ENCODE assay signal across 20 cellular contexts in genomic region chr13:46388308-46388707, GRCh38. TPM values are rescaled to one million over a fixed set of nuclear protein-coding genes. Genes with fewer than 3 reads are reported as not detected.
DNase-seq lines count a peak whose midpoint lies in the region; ATAC-seq, FAIRE-seq and TF ChIP-seq lines count a peak whose summit lies in the region.
"Had no signal": no experiment of that assay in that cellular context is flagged by ENCODE, and none has a peak within 500 bp of the region (broad histone marks: within the 10 kb centered on the region; RNA-seq: fewer than 3 reads in every experiment).

No MANE protein-coding gene starts in this region.

- no peak overlapping the region for H3K27ac Mint-ChIP-seq in mesothelial cell of epicardium
- H3K27ac Mint-ChIP-seq: immature natural killer cell had no signal

- in situ Hi-C loops in HepG2 (cut with HindIII; ENCODE audit: extremely low pct_ligation_motif_present, low pct_unique_long_range_greater_than_20kb) = no loop called here

- CTCF ChIA-PET in HepG2 (lab: Yijun Ruan, JAX; ENCODE audit: low intra/inter-chr PET ratio, low total read pairs) = no interaction called here
- CTCF ChIA-PET in OCI-LY7 (lab: Charles Lee; ENCODE audit: unreplicated experiment) = interaction anchor here (1.2 kb wide), 1 partner anchor 15 kb away, joined by 3 read pairs; no protein-coding TSS in a partner anchor

- H3K4me1 ChIP-seq in HepG2 (ENCODE audit: insufficient read depth, low read length) = peaks cover 24% of the 10 kb centered on the region
- peaks cover 0 to 12% (median 0%) of the 10 kb centered on the region in 4 donors for H3K4me1 ChIP-seq in right lobe of liver
- H3K4me1 ChIP-seq in OCI-LY7 (ENCODE audit: insufficient read depth, low read length, poor library complexity, severe bottlenecking) = peaks cover 60% of the 10 kb centered on the region
- H3K4me1 ChIP-seq: parathyroid adenoma had no signal

- TF ChIP-seq EP300 in HepG2 (IDR thresholded peaks at IDR 0.05; ENCODE audit: low read depth in 2 of 2, low read length in 2 of 2) = no peak
- no peak for TF ChIP-seq EP300 in HepG2 (CRISPR knock-in tag; IDR thresholded peaks at IDR 0.05; ENCODE audit: borderline replicate concordance)

- H3K27me3 ChIP-seq in HepG2 (ENCODE audit: control insufficient read depth in 1 of 2, insufficient read depth in 2 of 2, low read length in 2 of 2) (peaks cover 4 to 51% of the 10 kb centered on the region in 2 experiments), right lobe of liver (peaks cover 0 to 12% of the 10 kb centered on the region in 2 donors)

- no peak for TF ChIP-seq POLR2A in HepG2 (IDR thresholded peaks at IDR 0.05; ENCODE audit: insufficient read depth in 1 of 2, low read depth in 2 of 2, low read length in 2 of 2)
- no peak for TF ChIP-seq POLR2A in right lobe of liver (IDR thresholded peaks at IDR 0.05)

- H3K27ac ChIP-seq in HepG2 (ENCODE audit: extremely low read length, insufficient read depth, low read length) = no peak overlapping the region
- no peak overlapping the region for H3K27ac ChIP-seq in right lobe of liver
- H3K27ac ChIP-seq in OCI-LY7 (ENCODE audit: low read depth, low read length, poor library complexity, severe bottlenecking) = peak overlapping the region; percentile 96
- H3K27ac ChIP-seq: parathyroid adenoma had no signal

- no peaks in the 10 kb centered on the region for H3K36me3 Mint-ChIP-seq in mesothelial cell of epicardium
- H3K36me3 Mint-ChIP-seq: immature natural killer cell had no signal

- no peak for FAIRE-seq in HepG2 (lab: Jason Lieb, UNC)

- H3K4me1 Mint-ChIP-seq in mesothelial cell of epicardium = peaks cover 37% of the 10 kb centered on the region

- H3K79me2 ChIP-seq in HepG2 (ENCODE audit: insufficient read depth, low read length) (no peaks in the 10 kb centered on the region), OCI-LY7 (ENCODE audit: insufficient read depth, low read depth, low read length) (peaks cover 78% of the 10 kb centered on the region)
- H3K79me2 ChIP-seq: parathyroid adenoma had no signal

- POLR2A ChIA-PET in HepG2 (lab: Yijun Ruan, JAX) (no interaction called here), OCI-LY7 (lab: Charles Lee) (interaction anchor here (0.7 to 9.1 kb wide), 7 partner anchors 10 to 216 kb away, joined by 3 to 209 read pairs (median 3); no protein-coding TSS in a partner anchor)

- H3K9me3 ChIP-seq in HepG2 (ENCODE audit: low read length) (no peaks in the 10 kb centered on the region), right lobe of liver (no peaks in the 10 kb centered on the region), OCI-LY7 (ENCODE audit: low read length) (no peaks in the 10 kb centered on the region)
- H3K9me3 ChIP-seq: heart right ventricle had no signal

- H4K20me1 ChIP-seq in HepG2 (ENCODE audit: insufficient read depth, low read length) = 0 out of 2 replicates have a peak, but pooled peaks cover 3% of the 10 kb centered on the region
- H4K20me1 ChIP-seq in OCI-LY7 (ENCODE audit: insufficient read depth, low read length) = no peaks in the 10 kb centered on the region

- no peak for DNase-seq in HepG2 (ENCODE audit: low spot score)
- no peak for DNase-seq in right lobe of liver
- DNase-seq in OCI-LY7 (ENCODE audit: low spot score) = no peak
- DNase-seq in mesothelial cell of epicardium (ENCODE audit: low spot score in 2 of 2, unreplicated experiment in 2 of 2) = no peak
- DNase-seq in stimulated activated CD4-positive, alpha-beta T cell treated with anti-CD3 and anti-CD28 coated beads, Interleukin-12 subunit alpha, Interleukin-12 subunit beta, amount 100 ng/mL, for 4 hours = no peak
- no peak for DNase-seq in GM19240 (ENCODE audit: insufficient read length, low spot score)
- no peak for DNase-seq in left cardiac atrium
- no peak for DNase-seq in DMS153 (lab: John Stamatoyannopoulos, UW)
- DNase-seq: ACHN; activated T-cell treated with anti-CD3 and anti-CD28 coated beads, Interleukin-2, amount 50 U/mL, for 4 hours; DMS53; GOT3; heart right ventricle; immature natural killer cell; NCI-H1436; NCI-H526; SHP77; T-helper 9 cell had no signal

- no peak for TF ChIP-seq RAD21 in HepG2 (CRISPR knock-in tag; IDR thresholded peaks at IDR 0.05)

- H3K36me3 ChIP-seq in HepG2 (replicated peaks in 1 of 2; ENCODE audit: control insufficient read depth in 1 of 2, insufficient read depth in 2 of 2, low read length in 2 of 2) = no peaks in the 10 kb centered on the region
- H3K36me3 ChIP-seq in right lobe of liver = no peaks in the 10 kb centered on the region
- peaks cover 36% of the 10 kb centered on the region for H3K36me3 ChIP-seq in OCI-LY7 (ENCODE audit: insufficient read depth, low read length)
- H3K36me3 ChIP-seq: heart right ventricle had no signal

- TF ChIP-seq CTCF in HepG2 (CRISPR knock-in tag; IDR thresholded peaks at IDR 0.05) (no peak), right lobe of liver (IDR thresholded peaks at IDR 0.05) (no peak), OCI-LY7 (conservative IDR thresholded peaks at IDR 0.05; ENCODE audit: low read length) (no peak), mesothelial cell of epicardium (IDR thresholded peaks at IDR 0.05; ENCODE audit: unreplicated experiment) (no peak)

- H3K4me2 ChIP-seq in HepG2 (ENCODE audit: low read depth, low read length) (no peak overlapping the region), OCI-LY7 (ENCODE audit: low read length) (peak overlapping the region; percentile 93)

- peaks cover 40% of the 10 kb centered on the region for H3K27me3 Mint-ChIP-seq in mesothelial cell of epicardium (ENCODE audit: low read depth)

- BruUV-seq in HepG2 (replicated peaks; lab: Mats Ljungman, UMichigan) (no TSS peak), OCI-LY7 (replicated peaks; lab: Mats Ljungman, UMichigan) (no TSS peak)

- H3K4me3 ChIP-seq in HepG2 (replicated peaks in 1 of 3; ENCODE audit: insufficient read depth in 1 of 3, low read depth in 2 of 3, low read length in 3 of 3) = no peak overlapping the region
- no peak overlapping the region for H3K4me3 ChIP-seq in right lobe of liver
- H3K4me3 ChIP-seq in OCI-LY7 (ENCODE audit: low read depth, low read length, poor library complexity, severe bottlenecking) = peak overlapping the region; percentile 89

- peak overlapping the region; percentile 39 for H3K4me3 Mint-ChIP-seq in mesothelial cell of epicardium

- no peaks in the 10 kb centered on the region for H3K9me2 ChIP-seq in OCI-LY7 (ENCODE audit: insufficient read depth, low read length)

- ATAC-seq in HepG2 (no peak), right lobe of liver (no peak), left cardiac atrium (no peak)

- H3K9me3 Mint-ChIP-seq in mesothelial cell of epicardium = no peaks in the 10 kb centered on the region
- H3K9me3 Mint-ChIP-seq: activated naive CD4-positive, alpha-beta T cell treated with anti-CD3 and anti-CD28 coated beads, Interleukin-2, amount 50 U/mL, for 72 hours; activated T-cell treated with anti-CD3 and anti-CD28 coated beads, Interleukin-2, amount 50 U/mL, for 4 hours; immature natural killer cell had no signal

- no peak overlapping the region for H3K9ac ChIP-seq in HepG2 (ENCODE audit: insufficient read depth, low read depth, low read length)
- H3K9ac ChIP-seq: parathyroid adenoma had no signal

- 87% methylated on average over 6 of the region's 6 CpGs for WGBS in HepG2 (ENCODE audit: low lambda C conversion rate)
- 72% methylated on average over 5 of the region's 6 CpGs for WGBS in right lobe of liver (ENCODE audit: insufficient coverage, low coverage, low lambda C conversion rate, missing lambda C conversion rate)

- H2AFZ ChIP-seq in HepG2 (ENCODE audit: low read length) (no peak overlapping the region), OCI-LY7 (ENCODE audit: low read length) (no peak overlapping the region)

- intact Hi-C loops in HepG2 (cut with micrococcal nuclease; ENCODE audit: unreplicated experiment) (no loop called here), right lobe of liver (cut with DNase I) (no loop called here), OCI-LY7 (cut with micrococcal nuclease; ENCODE audit: unreplicated experiment) (loop anchor here (5.0 kb wide), 1 partner anchor 69 kb away; no protein-coding TSS in a partner anchor), left cardiac atrium (cut with DNase I) (no loop called here)

RNA-seq across cellular contexts. Expression of gene RUBCNL, which starts 1.3 kb away (rescaled TPM):
- not detected in 2 replicates for total RNA-seq in HepG2 (2016; rRNA removed; fragmentation: Illumina TruSeq; extraction: Trizol)
- not detected in 2 replicates for total RNA-seq in HepG2 (2016; cell fraction: cytosol; rRNA removed; fragmentation: Illumina TruSeq; extraction: Trizol; ENCODE audit: low read depth)
- not detected in 2 replicates for total RNA-seq in HepG2 (2016; cell fraction: insoluble cytoplasmic fraction; rRNA removed; fragmentation: Illumina TruSeq; extraction: Trizol)
- total RNA-seq in HepG2 (2016; cell fraction: membrane; rRNA removed; fragmentation: Illumina TruSeq; extraction: Trizol) = not detected in 2 replicates
- total RNA-seq in HepG2 (2016; cell fraction: nucleus; rRNA removed; fragmentation: Illumina TruSeq; extraction: Trizol) = not detected in 2 replicates
- polyA plus RNA-seq in HepG2 (2011; rRNA removed) = not detected in 2 replicates
- polyA plus RNA-seq in HepG2 (2011; cell fraction: cytosol; rRNA removed) = not detected in 2 replicates
- polyA plus RNA-seq in HepG2 (2011; cell fraction: nucleus; rRNA removed) = not detected in 2 replicates
- polyA plus RNA-seq in HepG2 (2012) = not detected in 2 replicates
- polyA plus RNA-seq in HepG2 (2016; cell fraction: cytosol; fragmentation: Illumina TruSeq; extraction: Trizol; ENCODE audit: low read depth) = not detected in 2 replicates
- not detected in 2 replicates for polyA plus RNA-seq in HepG2 (2016; cell fraction: insoluble cytoplasmic fraction; fragmentation: Illumina TruSeq; extraction: Trizol; ENCODE audit: low read depth)
- polyA plus RNA-seq in HepG2 (2016; cell fraction: membrane; fragmentation: Illumina TruSeq; extraction: Trizol; ENCODE audit: low read depth) = not detected in 2 replicates
- polyA plus RNA-seq in HepG2 (2016; cell fraction: nucleus; fragmentation: Illumina TruSeq; extraction: Trizol; ENCODE audit: insufficient read depth, low read depth) = not detected in 2 replicates
- 0.36 TPM in 1 of 2 replicates, not detected in the other for polyA minus RNA-seq in HepG2 (2011; rRNA and poly(A)+ RNA removed; ENCODE audit: low replicate concordance)
- not detected in 2 replicates for polyA minus RNA-seq in HepG2 (2011; cell fraction: cytosol; rRNA and poly(A)+ RNA removed)
- not detected in 2 replicates for polyA minus RNA-seq in HepG2 (2011; cell fraction: nucleus; rRNA and poly(A)+ RNA removed)
- total RNA-seq in right lobe of liver = 1 to 10 TPM in 3 of 6 experiments, under 1 TPM in 3; 0.46 to 2.3 (median 1.0) TPM
- 316 and 383 TPM in 2 replicates for total RNA-seq in OCI-LY7 (2014; rRNA removed; shearing (Covaris generic))
- total RNA-seq in OCI-LY7 (2022) = 352 and 446 TPM in 2 replicates
- 2.4 to 3.2 TPM (median 2.8 TPM) in 3 replicates for total RNA-seq in mesothelial cell of epicardium
- 1 to 10 TPM in 1 of 2 donors, under 1 TPM in 1; 0.97 to 1.6 TPM for total RNA-seq in left cardiac atrium

Comparison
In these comparisons a context has a peak if more than half of its experiments do, and no peak if none do; other contexts are left out.
1. RNA of gene RUBCNL, which starts 1.3 kb away (total RNA-seq): 316 to 446 TPM in OCI-LY7; 2.4 to 3.2 TPM in mesothelial cell of epicardium, 0.97 to 1.6 TPM in left cardiac atrium, 0.46 to 2.3 TPM in right lobe of liver and not detected in HepG2; every median in the first group is over 10 times any median in the second.